ENCODE assay signal across 8 cellular contexts in genomic region chr20:3767434-3768341, GRCh38.
DNase-seq lines count a peak whose midpoint lies in the region; ATAC-seq and FAIRE-seq lines count a peak whose summit lies in the region.

ADISSP (minus strand) TSS chr20:3767753; CDS start chr20:3760100, 7,653 bp downstream.

- H3K4me2 ChIP-seq in BLaER1 treated with 17β-estradiol and CSF1 and Interleukin-3, amounts not matched to agents 10 nM and 100 nM, result peak within 1 kb of the TSS; percentile 92 to 100 (median 99)

- DNase-seq in GM19240 (ENCODE audit: insufficient read length, low spot score) (peak; percentile 99), NCI-H526 (lab: John Stamatoyannopoulos, UW) (peak; percentile 94 to 100), kidney glomerular epithelial cell (lab: John Stamatoyannopoulos, UW) (peak; percentile 94)
- DNase-seq in activated CD4-positive, alpha-beta T cell treated with anti-CD3 and anti-CD28 coated beads for 48 hours, result peak; percentile 99
- peak; percentile 92 to 93 for DNase-seq in stimulated activated CD4-positive, alpha-beta T cell treated with anti-CD3 and anti-CD28 coated beads, Interleukin-1b, Interleukin-23, amount 100 ng/mL, for 1 hour (ENCODE audit: low read depth in 2 of 2)

- ATAC-seq in HG03460 (IDR thresholded peaks at IDR 0.05; ENCODE audit: unreplicated experiment), result peak; percentile 93

- H3K9me3 ChIP-seq in BLaER1 treated with 17β-estradiol and CSF1 and Interleukin-3, amounts not matched to agents 10 nM and 100 nM (replicated peaks in 1 of 11), result peaks cover 0 to 6% (median 0%) of the 10 kb centered on the region in 11 experiments; a peak in 4 of 22 replicates

- peaks cover 61 to 78% (median 70%) of the 10 kb centered on the region in 10 experiments for H3K4me1 ChIP-seq in BLaER1 treated with 17β-estradiol and CSF1 and Interleukin-3, amounts not matched to agents 10 nM and 100 nM

- H3K4me3 ChIP-seq in BLaER1 treated with 17β-estradiol and CSF1 and Interleukin-3, amounts not matched to agents 10 nM and 100 nM, result peak within 1 kb of the TSS; percentile 77 to 97 (median 86)

- peak; percentile 10 for FAIRE-seq in colon (lab: Jason Lieb, UNC)

- H3K27me3 ChIP-seq in BLaER1 treated with 17β-estradiol and CSF1 and Interleukin-3, amounts not matched to agents 10 nM and 100 nM, result no peaks in the 10 kb centered on the region

- H3K27ac ChIP-seq in BLaER1 treated with 17β-estradiol and CSF1 and Interleukin-3, amounts not matched to agents 10 nM and 100 nM, result peak within 1 kb of the TSS; percentile 76 to 98 (median 96)

- H4K20me1 ChIP-seq in BLaER1 treated with 17β-estradiol and CSF1 and Interleukin-3, amounts not matched to agents 10 nM and 100 nM, result peaks cover 0 to 45% (median 24%) of the 10 kb centered on the region in 11 experiments; a peak in 13 of 22 replicates

- H3K36me3 ChIP-seq in BLaER1 treated with 17β-estradiol and CSF1 and Interleukin-3, amounts not matched to agents 10 nM and 100 nM, result peaks cover 0 to 17% (median 0%) of the 10 kb centered on the region in 11 experiments; a peak in 6 of 22 replicates

- peak within 1 kb of the TSS; percentile 84 to 95 (median 91) for H3K9ac ChIP-seq in BLaER1 treated with 17β-estradiol and CSF1 and Interleukin-3, amounts not matched to agents 10 nM and 100 nM

Comparison
In these comparisons a context has a peak if more than half of its experiments do, and no peak if none do; other contexts are left out.
1. Peak in every context shown above with its lines: DNase-seq, ATAC-seq, H3K4me3 ChIP-seq and H3K27ac ChIP-seq.